In the genomic region with DNA sequence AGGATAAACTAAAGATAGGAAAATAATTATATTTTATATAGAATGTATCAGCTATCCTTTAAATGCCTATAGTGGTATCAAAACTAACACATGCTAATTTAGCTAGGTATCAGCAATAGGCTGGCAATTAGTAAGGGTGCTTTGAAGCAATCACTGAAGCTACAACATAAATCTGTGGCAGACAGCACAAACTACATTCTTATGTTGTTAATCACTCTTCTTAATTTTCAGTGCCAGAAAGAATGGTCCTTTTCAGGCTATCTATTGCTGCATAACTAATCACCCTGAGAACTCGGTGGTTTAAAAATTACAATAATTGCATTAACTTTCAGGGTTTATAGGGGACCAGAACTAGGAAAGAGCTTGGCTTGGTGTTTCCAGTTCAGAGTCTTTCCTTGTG, we compare ENCODE assay signal across 19 cellular contexts.
"Had no signal": no experiment of that assay in that cellular context is flagged by ENCODE, and none has a peak within 500 bp of the region (broad histone marks: within the 10 kb centered on the region; RNA-seq: fewer than 3 reads in every experiment).

No MANE protein-coding gene starts in this region.

- H3K4me2 ChIP-seq: neural progenitor cell had no signal

- H3K36me3 ChIP-seq: lower lobe of right lung, neural progenitor cell, pancreas, thyroid gland, uterus had no signal

- H3K36me3 Mint-ChIP-seq: activated naive CD8-positive, alpha-beta T cell; naive B cell; neural progenitor cell; stimulated activated effector memory CD8-positive, alpha-beta T cell treated with anti-CD3 and anti-CD28 coated beads, Interleukin-12 subunit alpha, Interleukin-12 subunit beta, amount 100 ng/mL, for 72 hours had no signal

- H3K27ac ChIP-seq: lower lobe of right lung, neural progenitor cell, pancreas, thyroid gland, uterus had no signal

- H3K4me3 Mint-ChIP-seq: activated B cell treated with CpG ODN at 0.5 μM for 24 hours; activated CD8-positive, alpha-beta T cell treated with anti-CD3 and anti-CD28 coated beads, Interleukin-2, amount 10 ng/mL, durations not matched to agents 7 days and 5 days; activated naive CD8-positive, alpha-beta T cell; activated T-cell treated with anti-CD3 and anti-CD28 coated beads, Interleukin-2, amount 50 U/mL, for 72 hours; endodermal cell; naive B cell; neural progenitor cell; stimulated activated effector memory CD8-positive, alpha-beta T cell treated with anti-CD3 and anti-CD28 coated beads, Interleukin-12 subunit alpha, Interleukin-12 subunit beta, amount 100 ng/mL, for 72 hours had no signal

- H2AFZ ChIP-seq: neural progenitor cell had no signal

- H3K27ac Mint-ChIP-seq: activated B cell treated with CpG ODN at 0.5 μM for 24 hours; activated CD8-positive, alpha-beta T cell treated with anti-CD3 and anti-CD28 coated beads, Interleukin-2, amount 10 ng/mL, durations not matched to agents 7 days and 5 days; activated naive CD8-positive, alpha-beta T cell; activated T-cell treated with anti-CD3 and anti-CD28 coated beads, Interleukin-2, amount 50 U/mL, for 72 hours; endodermal cell; naive B cell; neural progenitor cell; stimulated activated effector memory CD8-positive, alpha-beta T cell treated with anti-CD3 and anti-CD28 coated beads, Interleukin-12 subunit alpha, Interleukin-12 subunit beta, amount 100 ng/mL, for 72 hours had no signal

- H3K9ac ChIP-seq: neural progenitor cell had no signal

- H3K9me3 ChIP-seq: lower lobe of right lung, pancreas, thyroid gland, uterus had no signal

- ATAC-seq: activated CD8-positive, alpha-beta T cell treated with anti-CD3 and anti-CD28 coated beads, Interleukin-2, amount 10 ng/mL, durations not matched to agents 7 days and 5 days; activated T-cell treated with anti-CD3 and anti-CD28 coated beads, Interleukin-2, amount 50 U/mL, for 72 hours; esophagus mucosa; left cardiac atrium; lower lobe of right lung; pancreas; stimulated activated effector memory CD8-positive, alpha-beta T cell treated with anti-CD3 and anti-CD28 coated beads, Interleukin-12 subunit alpha, Interleukin-12 subunit beta, amount 100 ng/mL, for 72 hours had no signal

- H3K4me1 ChIP-seq: lower lobe of right lung, neural progenitor cell, pancreas, uterus had no signal

- FAIRE-seq: pancreas, TTC549 had no signal

- H3K27me3 ChIP-seq: neural progenitor cell, pancreas, thyroid gland, uterus had no signal

- DNase-seq: activated B cell treated with CpG ODN at 0.5 μM for 24 hours; activated CD4-positive, alpha-beta T cell treated with anti-CD3 and anti-CD28 coated beads for 48 hours; activated CD8-positive, alpha-beta memory T cell treated with anti-CD3 and anti-CD28 coated beads, Interleukin-2, amount 50 U/mL, for 4 hours; activated CD8-positive, alpha-beta T cell treated with anti-CD3 and anti-CD28 coated beads, Interleukin-2, amount 10 ng/mL, durations not matched to agents 7 days and 5 days; activated gamma-delta T cell treated with Interleukin-2 at 50 U/mL for 16 hours; activated T-cell treated with anti-CD3 and anti-CD28 coated beads, Interleukin-2, amount 50 U/mL, for 72 hours; endodermal cell; left cardiac atrium; lower lobe of right lung; naive B cell; pancreas; T-helper 2 cell; thyroid gland; uterus had no signal

- H3K4me1 Mint-ChIP-seq: activated B cell treated with CpG ODN at 0.5 μM for 24 hours; endodermal cell; naive B cell; neural progenitor cell; stimulated activated effector memory CD8-positive, alpha-beta T cell treated with anti-CD3 and anti-CD28 coated beads, Interleukin-12 subunit alpha, Interleukin-12 subunit beta, amount 100 ng/mL, for 72 hours had no signal

- H3K4me3 ChIP-seq: lower lobe of right lung, neural progenitor cell, pancreas, thyroid gland, uterus had no signal

- H3K27me3 Mint-ChIP-seq: activated B cell treated with CpG ODN at 0.5 μM for 24 hours, naive B cell had no signal
